In genomic region chr17:38606646-38607611, GRCh38 we compare ENCODE assay signal across 8 cellular contexts. TPM values are rescaled to one million over a fixed set of nuclear protein-coding genes. Genes with fewer than 3 reads are reported as not detected.
DNase-seq lines count a peak whose midpoint lies in the region; ATAC-seq and TF ChIP-seq lines count a peak whose summit lies in the region.

No MANE protein-coding gene starts in this region.

- H3K9me3 Mint-ChIP-seq in CD4-positive, CD25-positive, alpha-beta regulatory T cell = peaks cover 0 to 5% (median 0%) of the 10 kb centered on the region in 7 donors
- peaks cover 2% of the 10 kb centered on the region for H3K9me3 Mint-ChIP-seq in neural progenitor cell

- H3K27ac Mint-ChIP-seq in CD4-positive, CD25-positive, alpha-beta regulatory T cell = no peak overlapping the region
- H3K27ac Mint-ChIP-seq in neural progenitor cell = peak overlapping the region; percentile 50

- peaks cover 76% of the 10 kb centered on the region for H3K27me3 Mint-ChIP-seq in CD4-positive, CD25-positive, alpha-beta regulatory T cell
- peaks cover 29% of the 10 kb centered on the region for H3K27me3 Mint-ChIP-seq in neural progenitor cell (ENCODE audit: insufficient read depth, low read depth)

- H3K9me3 ChIP-seq in CD4-positive, CD25-positive, alpha-beta regulatory T cell (ENCODE audit: control insufficient read depth in 2 of 2, low read length in 2 of 2) = peaks cover 2 to 4% of the 10 kb centered on the region in 2 experiments
- no peaks in the 10 kb centered on the region for H3K9me3 ChIP-seq in effector memory CD4-positive, alpha-beta T cell (ENCODE audit: control insufficient read depth, low read length)
- H3K9me3 ChIP-seq in neural progenitor cell (ENCODE audit: low read depth) = peaks cover 2% of the 10 kb centered on the region

- peak overlapping the region; percentile 48 to 75 (median 60) for H3K4me3 Mint-ChIP-seq in CD4-positive, CD25-positive, alpha-beta regulatory T cell
- H3K4me3 Mint-ChIP-seq in neural progenitor cell = peak overlapping the region; percentile 85

- peaks cover 66% of the 10 kb centered on the region for H3F3A ChIP-seq in neural progenitor cell (ENCODE audit: low read depth)

- H3K4me1 Mint-ChIP-seq in CD4-positive, CD25-positive, alpha-beta regulatory T cell = peaks cover 0 to 17% (median 7%) of the 10 kb centered on the region in 4 donors
- H3K4me1 Mint-ChIP-seq in neural progenitor cell = peaks cover 48% of the 10 kb centered on the region

- H3K4me2 ChIP-seq in neural progenitor cell = peak overlapping the region; percentile 81

- H3K36me3 Mint-ChIP-seq in CD4-positive, CD25-positive, alpha-beta regulatory T cell = peaks cover 4% of the 10 kb centered on the region
- H3K36me3 Mint-ChIP-seq in neural progenitor cell = no peaks in the 10 kb centered on the region

- no peak overlapping the region for H3K9ac ChIP-seq in neural progenitor cell

- TF ChIP-seq CTCF in neural progenitor cell (IDR thresholded peaks at IDR 0.05) = no peak

- peaks cover 17% of the 10 kb centered on the region for H3K4me1 ChIP-seq in CD4-positive, CD25-positive, alpha-beta regulatory T cell (ENCODE audit: control insufficient read depth, insufficient read depth, low read length, poor library complexity, severe bottlenecking)
- H3K4me1 ChIP-seq in effector memory CD4-positive, alpha-beta T cell (ENCODE audit: control insufficient read depth, insufficient read depth, low read length, poor library complexity, severe bottlenecking) = peaks cover 17% of the 10 kb centered on the region
- peaks cover 35% of the 10 kb centered on the region for H3K4me1 ChIP-seq in neural progenitor cell

- no peaks in the 10 kb centered on the region for H3K79me2 ChIP-seq in neural progenitor cell (ENCODE audit: low read depth)

- peaks cover 21% of the 10 kb centered on the region for H4K20me1 ChIP-seq in neural progenitor cell (ENCODE audit: low read depth)

- H2AFZ ChIP-seq in neural progenitor cell (replicated peaks) = no peak overlapping the region

- no peak for DNase-seq in CD4-positive, CD25-positive, alpha-beta regulatory T cell
- DNase-seq in NCI-H2196 (lab: John Stamatoyannopoulos, UW; ENCODE audit: unreplicated experiment) (peak; percentile 60), neural progenitor cell (ENCODE audit: low spot score) (no peak), NCI-H2107 (lab: John Stamatoyannopoulos, UW) (no peak)
- no peak for DNase-seq in effector memory CD4-positive, alpha-beta T cell
- DNase-seq in stimulated activated naive CD4-positive, alpha-beta T cell treated with Interleukin-2 at 50 U/mL for 16 hours (lab: John Stamatoyannopoulos, UW) = no peak

- no peak for ATAC-seq in CD4-positive, CD25-positive, alpha-beta regulatory T cell (ENCODE audit: low read depth in 2 of 2)
- no peak for ATAC-seq in GM18520 (IDR thresholded peaks at IDR 0.05; ENCODE audit: unreplicated experiment)
- ATAC-seq in GM21717 (IDR thresholded peaks at IDR 0.05; ENCODE audit: unreplicated experiment) = no peak

- H3K36me3 ChIP-seq in CD4-positive, CD25-positive, alpha-beta regulatory T cell (ENCODE audit: control insufficient read depth, insufficient read depth, low read length) = no peaks in the 10 kb centered on the region
- H3K36me3 ChIP-seq in effector memory CD4-positive, alpha-beta T cell (ENCODE audit: control insufficient read depth, insufficient read depth, low read length) = no peaks in the 10 kb centered on the region
- no peaks in the 10 kb centered on the region for H3K36me3 ChIP-seq in neural progenitor cell

- no peak overlapping the region for H3K4me3 ChIP-seq in CD4-positive, CD25-positive, alpha-beta regulatory T cell (ENCODE audit: low read depth, low read length)
- peak overlapping the region; percentile 62 for H3K4me3 ChIP-seq in effector memory CD4-positive, alpha-beta T cell (ENCODE audit: insufficient read depth, low read depth, low read length, poor library complexity, severe bottlenecking)
- peak overlapping the region; percentile 83 for H3K4me3 ChIP-seq in neural progenitor cell

- H3K27ac ChIP-seq in CD4-positive, CD25-positive, alpha-beta regulatory T cell (ENCODE audit: insufficient read depth, low read length, poor library complexity, severe bottlenecking) = no peak overlapping the region
- no peak overlapping the region for H3K27ac ChIP-seq in effector memory CD4-positive, alpha-beta T cell (ENCODE audit: insufficient read depth, low read length, poor library complexity, severe bottlenecking)
- no peak overlapping the region for H3K27ac ChIP-seq in neural progenitor cell

- H3K27me3 ChIP-seq in CD4-positive, CD25-positive, alpha-beta regulatory T cell (ENCODE audit: control insufficient read depth, insufficient read depth, low read length) = peaks cover 26% of the 10 kb centered on the region
- peaks cover 55% of the 10 kb centered on the region for H3K27me3 ChIP-seq in effector memory CD4-positive, alpha-beta T cell (replicated peaks; ENCODE audit: control insufficient read depth, insufficient read depth, low read length, poor library complexity, severe bottlenecking)
- peaks cover 23% of the 10 kb centered on the region for H3K27me3 ChIP-seq in neural progenitor cell

RNA-seq across cellular contexts. Expression of gene SRCIN1, which starts 1.2 kb away (rescaled TPM):
- total RNA-seq in CD4-positive, CD25-positive, alpha-beta regulatory T cell = not detected
- not detected for polyA plus RNA-seq in CD4-positive, CD25-positive, alpha-beta regulatory T cell
- total RNA-seq in neural progenitor cell (ENCODE audit: low replicate concordance) = 3.8 and 15.6 TPM in 2 replicates
